ENCODE assay signal across 11 cellular contexts in genomic region chr10:110617455-110618162, GRCh38. TPM values are rescaled to one million over a fixed set of nuclear protein-coding genes. Genes with fewer than 3 reads are reported as not detected.
DNase-seq lines count a peak whose midpoint lies in the region; ATAC-seq and TF ChIP-seq lines count a peak whose summit lies in the region.
"Had no signal": no experiment of that assay in that cellular context is flagged by ENCODE, and none has a peak within 500 bp of the region (broad histone marks: within the 10 kb centered on the region; RNA-seq: fewer than 3 reads in every experiment).

No MANE protein-coding gene starts in this region.

- H3K4me1 Mint-ChIP-seq in CD4-positive, alpha-beta T cell (ENCODE audit: low read depth), result peaks cover 10% of the 10 kb centered on the region
- peaks cover 19% of the 10 kb centered on the region for H3K4me1 Mint-ChIP-seq in glutamatergic neuron (ENCODE audit: low read depth, unreplicated experiment)

- H3K9me3 ChIP-seq in CD4-positive, alpha-beta T cell (ENCODE audit: control insufficient read depth, low read length), result no peaks in the 10 kb centered on the region

- H3K27ac Mint-ChIP-seq in CD4-positive, alpha-beta T cell, result no peak overlapping the region
- peak overlapping the region; percentile 41 for H3K27ac Mint-ChIP-seq in glutamatergic neuron (ENCODE audit: unreplicated experiment)

- TF ChIP-seq CTCF in CD4-positive, alpha-beta T cell (IDR thresholded peaks at IDR 0.05), result no peak
- TF ChIP-seq CTCF in glutamatergic neuron (IDR thresholded peaks at IDR 0.05; ENCODE audit: partially characterized antibody, unreplicated experiment), result no peak

- POLR2A ChIA-PET in CD4-positive, alpha-beta T cell (lab: Charles Lee), result no interaction called here

- intact Hi-C loops in CD4-positive, alpha-beta T cell (cut with DNase I, micrococcal nuclease), result loop anchor here (10.0 kb wide), 5 partner anchors 127 to 1697 kb away; no protein-coding TSS in a partner anchor

- no peak overlapping the region for H3K4me3 Mint-ChIP-seq in CD4-positive, alpha-beta T cell
- no peak overlapping the region for H3K4me3 Mint-ChIP-seq in glutamatergic neuron (ENCODE audit: unreplicated experiment)

- H3K27me3 ChIP-seq in CD4-positive, alpha-beta T cell (ENCODE audit: control insufficient read depth, insufficient read depth, low read length), result no peaks in the 10 kb centered on the region

- H3K36me3 Mint-ChIP-seq in CD4-positive, alpha-beta T cell (ENCODE audit: low read depth), result no peaks in the 10 kb centered on the region
- H3K36me3 Mint-ChIP-seq in glutamatergic neuron (ENCODE audit: unreplicated experiment), result no peaks in the 10 kb centered on the region

- no peaks in the 10 kb centered on the region for H3K27me3 Mint-ChIP-seq in CD4-positive, alpha-beta T cell
- peaks cover 5% of the 10 kb centered on the region for H3K27me3 Mint-ChIP-seq in glutamatergic neuron (ENCODE audit: unreplicated experiment)

- peak; percentile 86 for ATAC-seq in CD4-positive, alpha-beta T cell (ENCODE audit: poor library complexity)
- no peak for ATAC-seq in GM18861 (IDR thresholded peaks at IDR 0.05; ENCODE audit: unreplicated experiment)
- ATAC-seq: right cardiac atrium had no signal

- no peaks in the 10 kb centered on the region for H3K9me3 Mint-ChIP-seq in CD4-positive, alpha-beta T cell
- peaks cover 6% of the 10 kb centered on the region for H3K9me3 Mint-ChIP-seq in glutamatergic neuron (ENCODE audit: unreplicated experiment)

- no peak overlapping the region for H3K27ac ChIP-seq in CD4-positive, alpha-beta T cell (ENCODE audit: low read depth, low read length)

- peak in 3 of 10 experiments; percentile 3 to 24 (median 10) for DNase-seq in CD4-positive, alpha-beta T cell
- DNase-seq in COR-L47 (lab: John Stamatoyannopoulos, UW), result peak; percentile 52
- peak; percentile 83 to 94 for DNase-seq in SHP77 (lab: John Stamatoyannopoulos, UW)
- DNase-seq in glutamatergic neuron, result peak; percentile 38
- DNase-seq in erythroblast (lab: John Stamatoyannopoulos, UW), result no peak
- no peak for DNase-seq in GDM1 (lab: John Stamatoyannopoulos, UW)
- DNase-seq: activated CD4-positive, CD25-positive, alpha-beta regulatory T cell; C1 segment of cervical spinal cord; NCI-H1436; right cardiac atrium had no signal

- no peak for TF ChIP-seq POLR2A in erythroblast (IDR thresholded peaks at IDR 0.05; ENCODE audit: low read length)

- CTCF ChIA-PET in CD4-positive, alpha-beta T cell (lab: Charles Lee), result no interaction called here

RNA-seq across cellular contexts. Expression of gene RBM20, which starts 26.5 kb away (rescaled TPM):
- 1 to 10 TPM in 1 of 2 experiments, under 1 TPM in 1; 0.91 to 1.1 TPM for total RNA-seq in CD4-positive, alpha-beta T cell
- 5.8 TPM for total RNA-seq in glutamatergic neuron (ENCODE audit: unreplicated experiment)

RNA-seq across cellular contexts. Expression of gene SMC3, which starts 50.1 kb away (rescaled TPM):
- 10 to 100 TPM; 46.8 to 48.0 TPM for total RNA-seq in CD4-positive, alpha-beta T cell
- total RNA-seq in glutamatergic neuron (ENCODE audit: unreplicated experiment), result 53.6 TPM

Comparison
In these comparisons a context has a peak if more than half of its experiments do, and no peak if none do; other contexts are left out.
1. DNase-seq: peak in COR-L47 (single experiment), SHP77 (2 of 2) and glutamatergic neuron (single experiment); none in erythroblast (0 of 2) and GDM1 (single experiment).